Comparison of ENCODE assay signal across 21 cellular contexts in genomic region chr5:155368490-155368889, GRCh38.
A peak's percentile ranks its signal among the peaks of the same experiment; 100 is the strongest.
DNase-seq lines count a peak whose midpoint lies in the region; ATAC-seq, FAIRE-seq and TF ChIP-seq lines count a peak whose summit lies in the region.
"Had no signal": no experiment of that assay in that cellular context is flagged by ENCODE, and none has a peak within 500 bp of the region (broad histone marks: within the 10 kb centered on the region; RNA-seq: fewer than 3 reads in every experiment).

No MANE protein-coding gene starts in this region.

- H3K14ac ChIP-seq in mesenchymal stem cell (ENCODE audit: low read length in 2 of 2): no peak overlapping the region

- H3K9me3 ChIP-seq in mammary epithelial cell (replicated peaks; ENCODE audit: insufficient read depth, low read length) (no peaks in the 10 kb centered on the region), keratinocyte (ENCODE audit: control insufficient read depth, low read depth, low read length) (no peaks in the 10 kb centered on the region), mesenchymal stem cell (ENCODE audit: control insufficient read depth, low read length) (no peaks in the 10 kb centered on the region)
- H3K9me3 ChIP-seq: A549, HAP-1 had no signal

- H3K79me2 ChIP-seq in mammary epithelial cell (ENCODE audit: insufficient read depth, low read length) (no peaks in the 10 kb centered on the region), keratinocyte (ENCODE audit: control insufficient read depth, insufficient read depth, low read length) (no peaks in the 10 kb centered on the region)

- H3K27ac ChIP-seq in mammary epithelial cell (ENCODE audit: insufficient read depth, low read depth, low read length) (no peak overlapping the region), epithelial cell of prostate (no peak overlapping the region), keratinocyte (ENCODE audit: control insufficient read depth, insufficient read depth, low read length) (no peak overlapping the region), mesenchymal stem cell (ENCODE audit: low read length, poor library complexity, severe bottlenecking) (no peak overlapping the region)
- H3K27ac ChIP-seq: A549 had no signal

- no peaks in the 10 kb centered on the region for H3K9me1 ChIP-seq in keratinocyte (ENCODE audit: control insufficient read depth, extremely low read depth, insufficient read depth, low read length)

- no peak for ATAC-seq in HG03045 (IDR thresholded peaks at IDR 0.05; ENCODE audit: unreplicated experiment)
- ATAC-seq: A549 had no signal

- no peak overlapping the region for H3K18ac ChIP-seq in mesenchymal stem cell (ENCODE audit: low read depth in 1 of 2, low read length in 2 of 2)

- H3K4me2 ChIP-seq in mammary epithelial cell (ENCODE audit: insufficient read depth, low read depth, low read length) (peak overlapping the region; percentile 1), keratinocyte (ENCODE audit: control insufficient read depth, extremely low read depth, insufficient read depth, low read depth, low read length) (no peak overlapping the region), mesenchymal stem cell (ENCODE audit: low read length, poor library complexity, severe bottlenecking) (no peak overlapping the region)
- H3K4me2 ChIP-seq: A549 had no signal

- H3K4ac ChIP-seq in mesenchymal stem cell (ENCODE audit: low read depth in 1 of 2, low read length in 2 of 2): no peak overlapping the region

- H3K4me3 ChIP-seq in mammary epithelial cell (replicated peaks in 1 of 3; ENCODE audit: insufficient read depth in 1 of 3, low read depth in 2 of 3, low read length in 3 of 3): no peak overlapping the region
- H3K4me3 ChIP-seq in keratinocyte (ENCODE audit: control insufficient read depth in 2 of 3, extremely low read depth in 1 of 3, insufficient read depth in 2 of 3, low read depth in 1 of 3, low read length in 3 of 3): no peak overlapping the region
- H3K4me3 ChIP-seq in mesenchymal stem cell (ENCODE audit: insufficient read depth in 1 of 2, low read depth in 1 of 2, low read length in 2 of 2): no peak overlapping the region
- H3K4me3 ChIP-seq: A549, HAP-1 had no signal

- POLR2A ChIA-PET in MCF 10A (lab: Yijun Ruan, JAX): interaction anchor here (0.5 kb wide), 1 partner anchor 23 kb away, joined by 3 read pairs; no protein-coding TSS in a partner anchor

- H4K8ac ChIP-seq in mesenchymal stem cell (ENCODE audit: low read length): no peak overlapping the region

- H3K36me3 ChIP-seq in mammary epithelial cell (ENCODE audit: insufficient read depth, low read length) (no peaks in the 10 kb centered on the region), keratinocyte (ENCODE audit: control insufficient read depth in 2 of 2, extremely low read depth in 1 of 2, insufficient read depth in 2 of 2, low read length in 2 of 2) (no peaks in the 10 kb centered on the region), mesenchymal stem cell (ENCODE audit: control insufficient read depth in 1 of 2, insufficient read depth in 2 of 2, low read depth in 1 of 2, low read length in 2 of 2) (no peaks in the 10 kb centered on the region)
- H3K36me3 ChIP-seq: HAP-1 had no signal

- dilution Hi-C loops in mammary epithelial cell (cut with HindIII; ENCODE audit: low sequenced_read_pairs): no loop called here
- dilution Hi-C loops in keratinocyte (cut with MboI; ENCODE audit: extremely low pct_ligation_motif_present, low sequenced_read_pairs): no loop called here

- 57% methylated on average over 1 of the region's 1 CpG for WGBS in mammary epithelial cell (ENCODE audit: low coverage, missing lambda C conversion rate)
- 43% methylated on average over 1 of the region's 1 CpG for WGBS in mesenchymal stem cell

- H3K36me3 Mint-ChIP-seq in MCF 10A (ENCODE audit: insufficient read depth, unreplicated experiment): no peaks in the 10 kb centered on the region
- H3K36me3 Mint-ChIP-seq: CD4-positive, alpha-beta memory T cell had no signal

- H4K91ac ChIP-seq in mesenchymal stem cell (ENCODE audit: low read length): no peak overlapping the region

- DNase-seq in mammary epithelial cell (peak; percentile 46), MCF 10A (ENCODE audit: unreplicated experiment) (no peak), epithelial cell of prostate (ENCODE audit: low read depth, low spot score) (peak; percentile 6), keratinocyte (ENCODE audit: low read depth, low spot score) (peak; percentile 7), midbrain (lab: John Stamatoyannopoulos, UW) (no peak), mesenchymal stem cell (no peak)
- DNase-seq: 8988T; C1 segment of cervical spinal cord; Calu3; CD4-positive, alpha-beta memory T cell; COR-L47; DMS79 treated with DMSO at 0.1 percent for 48 hours; GF-D8; GOT3; HFFc6 had no signal

- no peak overlapping the region for H2AK5ac ChIP-seq in mesenchymal stem cell (ENCODE audit: low read length, severe bottlenecking)

- no peak for TF ChIP-seq CTCF in mammary epithelial cell (conservative IDR thresholded peaks at IDR 0.05 in 1 of 2, IDR thresholded peaks at IDR 0.05 in 1 of 2; ENCODE audit: extremely low read depth in 1 of 2, insufficient read depth in 1 of 2, low read depth in 1 of 2, low read length in 2 of 2)
- TF ChIP-seq CTCF in MCF 10A (IDR thresholded peaks at IDR 0.05; ENCODE audit: unreplicated experiment): no peak
- no peak for TF ChIP-seq CTCF in keratinocyte (optimal IDR thresholded peaks at IDR 0.05 in 1 of 3, IDR thresholded peaks at IDR 0.05 in 1 of 3, conservative IDR thresholded peaks at IDR 0.05 in 1 of 3; ENCODE audit: extremely low read depth in 1 of 3, insufficient read depth in 2 of 3, low read length in 3 of 3)

- peak; percentile 52 for FAIRE-seq in keratinocyte (lab: Jason Lieb, UNC)
- FAIRE-seq: A549, GM12891, GM18507, H54 had no signal

- no peaks in the 10 kb centered on the region for H3K27me3 ChIP-seq in mammary epithelial cell (ENCODE audit: insufficient read depth, low read length)
- H3K27me3 ChIP-seq in keratinocyte (ENCODE audit: control insufficient read depth, extremely low read depth, insufficient read depth, low read length): no peaks in the 10 kb centered on the region
- H3K27me3 ChIP-seq in mesenchymal stem cell (ENCODE audit: control insufficient read depth in 1 of 2, insufficient read depth in 1 of 2, low read length in 2 of 2): no peaks in the 10 kb centered on the region

- no peak overlapping the region for H2BK12ac ChIP-seq in mesenchymal stem cell (ENCODE audit: low read length in 2 of 2)

- H2BK120ac ChIP-seq in mesenchymal stem cell (ENCODE audit: low read depth, low read length): no peak overlapping the region

- H3K23ac ChIP-seq in mesenchymal stem cell (ENCODE audit: low read length in 2 of 2): no peak overlapping the region

- H3K9ac ChIP-seq in mammary epithelial cell (ENCODE audit: insufficient read depth, low read length) (no peak overlapping the region), keratinocyte (ENCODE audit: control insufficient read depth, extremely low read depth, insufficient read depth, low read length) (no peak overlapping the region), mesenchymal stem cell (ENCODE audit: low read length) (no peak overlapping the region)

- no peaks in the 10 kb centered on the region for H4K20me1 ChIP-seq in mammary epithelial cell (ENCODE audit: insufficient read depth, low read length)
- H4K20me1 ChIP-seq in keratinocyte (ENCODE audit: control insufficient read depth, extremely low read depth, insufficient read depth, low read length): no peaks in the 10 kb centered on the region

- no peak overlapping the region for H2BK15ac ChIP-seq in mesenchymal stem cell (ENCODE audit: low read depth, poor library complexity, severe bottlenecking)

- BruUV-seq in mammary epithelial cell (replicated peaks; lab: Mats Ljungman, UMichigan) (no TSS peak), MCF 10A (replicated peaks; lab: Mats Ljungman, UMichigan) (no TSS peak)

- H3K79me1 ChIP-seq in mesenchymal stem cell (replicated peaks; ENCODE audit: low read length, poor library complexity, severe bottlenecking): no peaks in the 10 kb centered on the region

- CTCF ChIA-PET in mammary epithelial cell (lab: Charles Lee; ENCODE audit: low non-redundant PET): no interaction called here
- CTCF ChIA-PET in MCF 10A (lab: Yijun Ruan, JAX): interaction anchor here (0.6 kb wide), 1 partner anchor 229 kb away, joined by 3 read pairs; no protein-coding TSS in a partner anchor

- intact Hi-C loops in mammary epithelial cell (cut with micrococcal nuclease): no loop called here
- intact Hi-C loops in MCF 10A (cut with micrococcal nuclease): no loop called here

- no peaks in the 10 kb centered on the region for H3K4me1 Mint-ChIP-seq in MCF 10A (ENCODE audit: insufficient read depth, unreplicated experiment)
- H3K4me1 Mint-ChIP-seq: CD4-positive, alpha-beta memory T cell had no signal

- no peaks in the 10 kb centered on the region for H3K27me3 Mint-ChIP-seq in MCF 10A (ENCODE audit: insufficient read depth, unreplicated experiment)
- H3K27me3 Mint-ChIP-seq: CD4-positive, alpha-beta memory T cell had no signal

- H2AFZ ChIP-seq in mammary epithelial cell (ENCODE audit: low read depth, low read length) (no peak overlapping the region), keratinocyte (ENCODE audit: control insufficient read depth, low read length) (peak overlapping the region; percentile 59), mesenchymal stem cell (ENCODE audit: low read depth, low read length) (no peak overlapping the region)

- H3K27ac Mint-ChIP-seq in MCF 10A (ENCODE audit: low read depth, unreplicated experiment): no peak overlapping the region
- H3K27ac Mint-ChIP-seq: CD4-positive, alpha-beta memory T cell; HFFc6 had no signal

- no peaks in the 10 kb centered on the region for H3K4me1 ChIP-seq in mammary epithelial cell (ENCODE audit: insufficient read depth, low read length)
- peaks cover 4% of the 10 kb centered on the region for H3K4me1 ChIP-seq in keratinocyte (ENCODE audit: control insufficient read depth, extremely low read depth, insufficient read depth, low read length)
- no peaks in the 10 kb centered on the region for H3K4me1 ChIP-seq in mesenchymal stem cell (ENCODE audit: control insufficient read depth, insufficient read depth, low read depth, low read length)
- H3K4me1 ChIP-seq: A549, HAP-1 had no signal

- H3K4me3 Mint-ChIP-seq in MCF 10A (ENCODE audit: unreplicated experiment): no peak overlapping the region
- H3K4me3 Mint-ChIP-seq: CD4-positive, alpha-beta memory T cell; HFFc6 had no signal

- H3K9me3 Mint-ChIP-seq in MCF 10A (ENCODE audit: unreplicated experiment): no peaks in the 10 kb centered on the region

- in situ Hi-C loops in mammary epithelial cell (cut with MboI; ENCODE audit: low sequenced_read_pairs in 2 of 2): no loop called here

- no peak overlapping the region for H2BK5ac ChIP-seq in mesenchymal stem cell (ENCODE audit: low read depth, low read length, poor library complexity, severe bottlenecking)

Comparison
In these comparisons a context has a peak if more than half of its experiments do, and no peak if none do; other contexts are left out.
1. DNase-seq: peak in mammary epithelial cell (single experiment), epithelial cell of prostate (single experiment) and keratinocyte (single experiment); none in MCF 10A (single experiment), midbrain (single experiment) and mesenchymal stem cell (single experiment).